1 cellular context compared by ENCODE assay signal in the genomic region with DNA sequence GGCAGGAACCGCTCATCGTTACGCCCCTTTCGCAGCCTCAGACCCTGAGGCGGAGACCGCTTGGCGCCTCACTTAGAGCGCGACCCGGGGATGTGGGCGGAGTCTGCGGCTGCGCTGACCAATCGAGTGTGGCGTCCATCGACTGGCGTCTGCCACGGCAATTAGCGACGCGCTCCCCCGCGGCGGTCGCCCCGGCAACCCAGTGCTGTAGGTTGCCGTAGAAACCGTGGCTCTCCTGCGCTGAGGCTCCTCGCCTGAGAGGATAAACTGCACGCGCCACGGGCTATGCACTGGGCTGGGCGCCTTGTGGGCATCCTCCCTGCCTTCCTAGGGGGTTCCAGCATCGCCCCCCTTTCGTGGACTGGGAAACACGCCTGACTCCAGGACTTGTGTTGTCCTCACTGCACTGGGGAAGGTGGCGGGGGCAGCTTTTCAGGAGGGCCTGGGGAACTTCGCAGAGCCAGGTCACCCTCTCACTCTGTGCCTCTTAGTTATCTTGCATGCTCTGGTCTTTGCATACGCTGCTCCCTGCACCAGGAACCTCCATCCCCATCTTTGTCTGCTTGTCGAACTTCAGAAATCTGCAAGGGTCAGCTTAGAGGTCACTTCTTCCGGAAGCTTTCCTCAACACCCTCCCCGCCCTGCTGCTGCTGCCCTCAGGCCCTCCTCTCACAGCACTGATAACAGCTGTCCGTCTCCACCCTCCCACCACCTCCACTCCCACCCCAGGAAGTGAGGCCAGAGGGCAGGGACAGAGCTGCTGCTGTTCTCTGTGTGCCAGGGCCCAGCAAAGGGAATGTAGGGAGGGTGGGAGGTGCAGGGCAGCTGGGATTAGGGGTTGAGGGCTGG.
TF ChIP-seq lines count a peak whose summit lies in the region.

No MANE protein-coding gene starts in this region.

TF ChIP-seq in HCT116, 20 proteins besides CTCF, POLR2A, EP300 and RAD21 (continued from another document):
- TF ChIP-seq, protein P1, sequence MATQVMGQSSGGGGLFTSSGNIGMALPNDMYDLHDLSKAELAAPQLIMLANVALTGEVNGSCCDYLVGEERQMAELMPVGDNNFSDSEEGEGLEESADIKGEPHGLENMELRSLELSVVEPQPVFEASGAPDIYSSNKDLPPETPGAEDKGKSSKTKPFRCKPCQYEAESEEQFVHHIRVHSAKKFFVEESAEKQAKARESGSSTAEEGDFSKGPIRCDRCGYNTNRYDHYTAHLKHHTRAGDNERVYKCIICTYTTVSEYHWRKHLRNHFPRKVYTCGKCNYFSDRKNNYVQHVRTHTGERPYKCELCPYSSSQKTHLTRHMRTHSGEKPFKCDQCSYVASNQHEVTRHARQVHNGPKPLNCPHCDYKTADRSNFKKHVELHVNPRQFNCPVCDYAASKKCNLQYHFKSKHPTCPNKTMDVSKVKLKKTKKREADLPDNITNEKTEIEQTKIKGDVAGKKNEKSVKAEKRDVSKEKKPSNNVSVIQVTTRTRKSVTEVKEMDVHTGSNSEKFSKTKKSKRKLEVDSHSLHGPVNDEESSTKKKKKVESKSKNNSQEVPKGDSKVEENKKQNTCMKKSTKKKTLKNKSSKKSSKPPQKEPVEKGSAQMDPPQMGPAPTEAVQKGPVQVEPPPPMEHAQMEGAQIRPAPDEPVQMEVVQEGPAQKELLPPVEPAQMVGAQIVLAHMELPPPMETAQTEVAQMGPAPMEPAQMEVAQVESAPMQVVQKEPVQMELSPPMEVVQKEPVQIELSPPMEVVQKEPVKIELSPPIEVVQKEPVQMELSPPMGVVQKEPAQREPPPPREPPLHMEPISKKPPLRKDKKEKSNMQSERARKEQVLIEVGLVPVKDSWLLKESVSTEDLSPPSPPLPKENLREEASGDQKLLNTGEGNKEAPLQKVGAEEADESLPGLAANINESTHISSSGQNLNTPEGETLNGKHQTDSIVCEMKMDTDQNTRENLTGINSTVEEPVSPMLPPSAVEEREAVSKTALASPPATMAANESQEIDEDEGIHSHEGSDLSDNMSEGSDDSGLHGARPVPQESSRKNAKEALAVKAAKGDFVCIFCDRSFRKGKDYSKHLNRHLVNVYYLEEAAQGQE (IDR thresholded peaks at IDR 0.05; ENCODE audit: low read depth), result no peak
- no peak for TF ChIP-seq JUND (IDR thresholded peaks at IDR 0.05)
TF ChIP-seq in HCT116: peak in this region for 1.
